ENCODE assay signal across 1 cellular context in the genomic region with DNA sequence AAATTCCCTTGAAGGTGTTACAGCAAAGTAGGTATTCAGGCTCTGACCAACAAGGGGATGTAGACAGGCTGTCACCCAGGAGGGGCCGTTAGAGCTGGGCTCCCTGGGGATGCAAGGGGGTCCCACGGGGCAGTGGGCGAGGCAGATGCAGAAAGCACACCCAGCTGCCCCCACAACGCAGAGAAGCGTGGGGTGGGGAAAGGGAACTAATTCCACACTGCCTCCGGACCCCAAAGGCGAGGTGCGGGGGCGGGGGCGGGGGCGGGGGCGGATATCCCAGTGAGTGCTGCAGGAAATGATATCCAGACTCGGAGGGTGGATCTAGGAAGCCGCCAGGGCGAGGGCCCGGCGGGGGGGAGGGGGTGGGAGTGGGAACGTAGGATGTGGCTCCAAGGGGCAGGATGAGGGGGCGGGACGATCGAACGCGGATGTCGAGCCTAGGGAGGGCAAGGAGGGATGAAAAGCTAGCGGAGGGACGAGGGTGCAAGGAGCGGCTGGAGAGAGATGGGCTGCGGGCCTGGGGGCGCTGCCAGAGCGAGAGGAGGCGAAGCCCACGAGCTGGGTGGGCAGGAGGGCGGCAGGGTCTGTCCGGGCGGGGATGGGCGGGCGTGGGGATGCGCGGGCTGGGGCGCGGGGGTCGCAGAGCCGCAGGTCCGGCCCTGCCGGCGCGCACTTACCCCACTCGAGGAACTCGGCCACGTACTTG.
A peak's percentile ranks its signal among the peaks of the same experiment; 100 is the strongest.
TF ChIP-seq lines count a peak whose summit lies in the region.

No MANE protein-coding gene starts in this region.

TF ChIP-seq in HEK293, 187 proteins besides CTCF, POLR2A, EP300 and RAD21 (continued from another document):
- TF ChIP-seq ZNF518A (tag by site-specific recombination; conservative IDR thresholded peaks at IDR 0.05; ENCODE audit: low read depth) (no peak), ZBTB21 (tag by site-specific recombination; IDR thresholded peaks at IDR 0.05) (no peak), ZNF16 (tag by site-specific recombination; IDR thresholded peaks at IDR 0.05; ENCODE audit: low read depth) (no peak), ZNF366 (tag by site-specific recombination; conservative IDR thresholded peaks at IDR 0.05) (no peak), ZBTB17 (tag by site-specific recombination; IDR thresholded peaks at IDR 0.05) (peak; percentile 76), MEIS1 (CRISPR knock-in tag; IDR thresholded peaks at IDR 0.05; ENCODE audit: borderline replicate concordance) (no peak), ZNF23 (tag by site-specific recombination; IDR thresholded peaks at IDR 0.05; ENCODE audit: borderline replicate concordance) (no peak), ZNF354C (tag by site-specific recombination; IDR thresholded peaks at IDR 0.05; ENCODE audit: borderline replicate concordance, low read depth) (no peak), SCRT1 (tag by site-specific recombination; IDR thresholded peaks at IDR 0.05; ENCODE audit: borderline replicate concordance) (no peak), ZFP37 (tag by site-specific recombination; IDR thresholded peaks at IDR 0.05) (no peak), PRDM1 (tag by site-specific recombination; IDR thresholded peaks at IDR 0.05) (no peak), ZSCAN16 (tag by site-specific recombination; IDR thresholded peaks at IDR 0.05) (no peak), ZNF138 (tag by site-specific recombination; IDR thresholded peaks at IDR 0.05; ENCODE audit: borderline replicate concordance) (no peak), ZNF394 (tag by site-specific recombination; IDR thresholded peaks at IDR 0.05; ENCODE audit: borderline replicate concordance) (no peak), TCF7L2 (IDR thresholded peaks at IDR 0.05; ENCODE audit: borderline replicate concordance, low read depth, low read length) (no peak), ZNF175 (tag by site-specific recombination; IDR thresholded peaks at IDR 0.05) (no peak), ZNF677 (tag by site-specific recombination; IDR thresholded peaks at IDR 0.05) (no peak), ZNF555 (tag by site-specific recombination; conservative IDR thresholded peaks at IDR 0.05) (no peak), ZFHX2 (tag by site-specific recombination; conservative IDR thresholded peaks at IDR 0.05) (peak; percentile 94), BCL6B (tag by site-specific recombination; IDR thresholded peaks at IDR 0.05) (no peak), ZNF214 (tag by site-specific recombination; IDR thresholded peaks at IDR 0.05; ENCODE audit: borderline replicate concordance) (no peak), GLIS1 (tag by site-specific recombination; IDR thresholded peaks at IDR 0.05) (peak; percentile 47; the same call in 1 of the 2 replicates), ZNF791 (tag by site-specific recombination; IDR thresholded peaks at IDR 0.05) (no peak), ZNF184 (tag by site-specific recombination; IDR thresholded peaks at IDR 0.05) (no peak), HOXC10 (CRISPR knock-in tag; IDR thresholded peaks at IDR 0.05) (no peak), REST (tag by site-specific recombination; IDR thresholded peaks at IDR 0.05) (no peak), KLF9 (tag by site-specific recombination; IDR thresholded peaks at IDR 0.05; ENCODE audit: low read depth) (peak; percentile 80), SP2 (tag by site-specific recombination; IDR thresholded peaks at IDR 0.05) (peak; percentile 88), ZSCAN23 (tag by site-specific recombination; IDR thresholded peaks at IDR 0.05) (no peak), ZNF155 (tag by site-specific recombination; IDR thresholded peaks at IDR 0.05) (no peak), ZNF76 (tag by site-specific recombination; IDR thresholded peaks at IDR 0.05; ENCODE audit: borderline replicate concordance, low read depth) (peak; percentile 26; the same call in 1 of the 2 replicates), ZNF221 (tag by site-specific recombination; IDR thresholded peaks at IDR 0.05; ENCODE audit: borderline replicate concordance) (no peak), GLI2 (tag by site-specific recombination; IDR thresholded peaks at IDR 0.05; ENCODE audit: borderline replicate concordance, low read depth) (no peak), ZNF777 (tag by site-specific recombination; IDR thresholded peaks at IDR 0.05; ENCODE audit: borderline replicate concordance) (no peak)
- TF ChIP-seq, protein P1, sequence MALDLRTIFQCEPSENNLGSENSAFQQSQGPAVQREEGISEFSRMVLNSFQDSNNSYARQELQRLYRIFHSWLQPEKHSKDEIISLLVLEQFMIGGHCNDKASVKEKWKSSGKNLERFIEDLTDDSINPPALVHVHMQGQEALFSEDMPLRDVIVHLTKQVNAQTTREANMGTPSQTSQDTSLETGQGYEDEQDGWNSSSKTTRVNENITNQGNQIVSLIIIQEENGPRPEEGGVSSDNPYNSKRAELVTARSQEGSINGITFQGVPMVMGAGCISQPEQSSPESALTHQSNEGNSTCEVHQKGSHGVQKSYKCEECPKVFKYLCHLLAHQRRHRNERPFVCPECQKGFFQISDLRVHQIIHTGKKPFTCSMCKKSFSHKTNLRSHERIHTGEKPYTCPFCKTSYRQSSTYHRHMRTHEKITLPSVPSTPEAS (tag by site-specific recombination; IDR thresholded peaks at IDR 0.05) = no peak
- TF ChIP-seq, protein P2, sequence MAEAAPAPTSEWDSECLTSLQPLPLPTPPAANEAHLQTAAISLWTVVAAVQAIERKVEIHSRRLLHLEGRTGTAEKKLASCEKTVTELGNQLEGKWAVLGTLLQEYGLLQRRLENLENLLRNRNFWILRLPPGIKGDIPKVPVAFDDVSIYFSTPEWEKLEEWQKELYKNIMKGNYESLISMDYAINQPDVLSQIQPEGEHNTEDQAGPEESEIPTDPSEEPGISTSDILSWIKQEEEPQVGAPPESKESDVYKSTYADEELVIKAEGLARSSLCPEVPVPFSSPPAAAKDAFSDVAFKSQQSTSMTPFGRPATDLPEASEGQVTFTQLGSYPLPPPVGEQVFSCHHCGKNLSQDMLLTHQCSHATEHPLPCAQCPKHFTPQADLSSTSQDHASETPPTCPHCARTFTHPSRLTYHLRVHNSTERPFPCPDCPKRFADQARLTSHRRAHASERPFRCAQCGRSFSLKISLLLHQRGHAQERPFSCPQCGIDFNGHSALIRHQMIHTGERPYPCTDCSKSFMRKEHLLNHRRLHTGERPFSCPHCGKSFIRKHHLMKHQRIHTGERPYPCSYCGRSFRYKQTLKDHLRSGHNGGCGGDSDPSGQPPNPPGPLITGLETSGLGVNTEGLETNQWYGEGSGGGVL (tag by site-specific recombination; IDR thresholded peaks at IDR 0.05) = peak; percentile 92
- TF ChIP-seq, protein P3, sequence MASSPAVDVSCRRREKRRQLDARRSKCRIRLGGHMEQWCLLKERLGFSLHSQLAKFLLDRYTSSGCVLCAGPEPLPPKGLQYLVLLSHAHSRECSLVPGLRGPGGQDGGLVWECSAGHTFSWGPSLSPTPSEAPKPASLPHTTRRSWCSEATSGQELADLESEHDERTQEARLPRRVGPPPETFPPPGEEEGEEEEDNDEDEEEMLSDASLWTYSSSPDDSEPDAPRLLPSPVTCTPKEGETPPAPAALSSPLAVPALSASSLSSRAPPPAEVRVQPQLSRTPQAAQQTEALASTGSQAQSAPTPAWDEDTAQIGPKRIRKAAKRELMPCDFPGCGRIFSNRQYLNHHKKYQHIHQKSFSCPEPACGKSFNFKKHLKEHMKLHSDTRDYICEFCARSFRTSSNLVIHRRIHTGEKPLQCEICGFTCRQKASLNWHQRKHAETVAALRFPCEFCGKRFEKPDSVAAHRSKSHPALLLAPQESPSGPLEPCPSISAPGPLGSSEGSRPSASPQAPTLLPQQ (tag by site-specific recombination; IDR thresholded peaks at IDR 0.05) = 0 out of 2 replicates have a peak, but pooled peaks have one; percentile 13
TF ChIP-seq in HEK293: peak in this region for 20.
